Comparison of ENCODE assay signal across 1 cellular context in the genomic region with DNA sequence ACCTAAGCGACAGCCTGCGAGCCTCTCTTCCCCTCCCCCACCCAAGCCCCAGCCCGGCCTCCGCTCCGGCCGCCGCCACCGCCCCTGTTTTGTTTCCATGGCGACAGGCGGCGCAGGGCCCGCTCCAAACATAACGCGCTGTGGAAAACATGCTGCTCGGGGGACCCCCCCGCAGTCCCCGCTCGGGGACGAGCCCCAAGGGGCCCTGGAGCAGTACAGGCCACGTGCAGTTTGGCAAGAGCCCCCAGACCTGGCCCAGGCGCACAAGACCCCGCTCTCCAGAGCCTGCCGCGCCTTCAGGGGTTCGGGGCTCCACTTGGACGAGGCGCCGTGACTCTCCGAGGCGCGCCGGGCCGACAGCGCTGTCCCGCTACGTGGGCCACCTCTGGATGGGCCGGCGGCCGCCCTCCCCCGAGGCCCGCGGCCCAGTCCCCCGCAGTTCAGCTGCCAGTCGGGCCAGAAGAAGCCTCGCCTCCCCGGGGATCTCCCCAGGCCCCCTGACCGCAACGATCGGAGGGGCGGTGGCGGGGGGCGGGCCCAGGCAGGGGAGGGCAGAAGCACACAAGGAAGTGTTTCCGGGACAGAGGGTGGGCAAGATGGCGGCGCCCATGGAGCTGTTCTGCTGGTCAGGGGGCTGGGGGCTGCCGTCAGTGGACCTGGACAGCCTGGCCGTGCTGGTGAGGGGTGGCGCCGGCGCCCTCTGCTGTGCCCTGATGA.
TF ChIP-seq lines count a peak whose summit lies in the region.

A gene with protein sequence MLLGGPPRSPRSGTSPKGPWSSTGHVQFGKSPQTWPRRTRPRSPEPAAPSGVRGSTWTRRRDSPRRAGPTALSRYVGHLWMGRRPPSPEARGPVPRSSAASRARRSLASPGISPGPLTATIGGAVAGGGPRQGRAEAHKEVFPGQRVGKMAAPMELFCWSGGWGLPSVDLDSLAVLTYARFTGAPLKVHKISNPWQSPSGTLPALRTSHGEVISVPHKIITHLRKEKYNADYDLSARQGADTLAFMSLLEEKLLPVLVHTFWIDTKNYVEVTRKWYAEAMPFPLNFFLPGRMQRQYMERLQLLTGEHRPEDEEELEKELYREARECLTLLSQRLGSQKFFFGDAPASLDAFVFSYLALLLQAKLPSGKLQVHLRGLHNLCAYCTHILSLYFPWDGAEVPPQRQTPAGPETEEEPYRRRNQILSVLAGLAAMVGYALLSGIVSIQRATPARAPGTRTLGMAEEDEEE (plus strand): TSS at position 40 of the 717 bp plus-strand sequence. CDS start 110 bp downstream, at position 150.

TF ChIP-seq in K562, 482 proteins besides CTCF, POLR2A, EP300 and RAD21 (continued from another document and continues in another):
- TF ChIP-seq HMG20B (CRISPR knock-in tag; IDR thresholded peaks at IDR 0.05) (no peak), YBX1 (IDR thresholded peaks at IDR 0.05) (no peak), STAG1 (CRISPR knock-in tag; IDR thresholded peaks at IDR 0.05; ENCODE audit: borderline replicate concordance) (peak; percentile 46), SIN3A (IDR thresholded peaks at IDR 0.05; ENCODE audit: borderline replicate concordance in 2 of 2, control insufficient read depth in 1 of 2, low read depth in 2 of 2, low read length in 2 of 2) (peak; percentile 74 to 87), ZNF696 (CRISPR knock-in tag; conservative IDR thresholded peaks at IDR 0.05) (no peak), POLR2H (tag; IDR thresholded peaks at IDR 0.05; ENCODE audit: low read depth) (no peak), FOS (IDR thresholded peaks at IDR 0.05; ENCODE audit: extremely low read depth, insufficient read length) (no peak), HIVEP1 (CRISPR knock-in tag; IDR thresholded peaks at IDR 0.05) (no peak; the same call in 1 of the 2 replicates), ZNF707 (CRISPR knock-in tag; conservative IDR thresholded peaks at IDR 0.05) (no peak), CC2D1A (IDR thresholded peaks at IDR 0.05) (no peak), EP400 (IDR thresholded peaks at IDR 0.05) (peak; percentile 84), RBFOX2 (IDR thresholded peaks at IDR 0.05; ENCODE audit: low read depth, low read length) (peak; percentile 90), IFI16 (CRISPR knock-in tag; IDR thresholded peaks at IDR 0.05) (no peak), ZBTB12 (CRISPR knock-in tag; IDR thresholded peaks at IDR 0.05) (peak; percentile 71), RBM22 (IDR thresholded peaks at IDR 0.05; ENCODE audit: low read depth, low read length, poor library complexity, severe bottlenecking) (peak; percentile 97), RBM25 (IDR thresholded peaks at IDR 0.05; ENCODE audit: low read depth, low read length, severe bottlenecking) (no peak), MAFG (tag; conservative IDR thresholded peaks at IDR 0.05) (no peak), ZNF589 (CRISPR knock-in tag; IDR thresholded peaks at IDR 0.05; ENCODE audit: low read depth) (peak; percentile 36; the same call in 1 of the 2 replicates), ZC3H4 (CRISPR knock-in tag; IDR thresholded peaks at IDR 0.05; ENCODE audit: borderline replicate concordance) (0 out of 2 replicates have a peak, but pooled peaks have one; percentile 54), E2F1 (CRISPR knock-in tag; IDR thresholded peaks at IDR 0.05) (no peak), CBFA2T3 (IDR thresholded peaks at IDR 0.05) (no peak), SIN3B (IDR thresholded peaks at IDR 0.05; ENCODE audit: low read depth) (peak; percentile 96), ILK (tag; IDR thresholded peaks at IDR 0.05; ENCODE audit: borderline replicate concordance, low read depth) (no peak), ASH1L (IDR thresholded peaks at IDR 0.05; ENCODE audit: borderline replicate concordance, low read depth, partially characterized antibody) (no peak), ZNF444 (CRISPR knock-in tag; IDR thresholded peaks at IDR 0.05) (no peak), THRAP3 (IDR thresholded peaks at IDR 0.05; ENCODE audit: borderline replicate concordance) (no peak), HMG20A (CRISPR knock-in tag; conservative IDR thresholded peaks at IDR 0.05) (no peak), TRIM24 (IDR thresholded peaks at IDR 0.05) (no peak), ZNF217 (CRISPR knock-in tag; IDR thresholded peaks at IDR 0.05) (no peak), PCBP2 (IDR thresholded peaks at IDR 0.05; ENCODE audit: low read depth, low read length, poor library complexity, severe bottlenecking) (no peak), GABPB2 (CRISPR knock-in tag; conservative IDR thresholded peaks at IDR 0.05) (no peak), ZNF551 (CRISPR knock-in tag; IDR thresholded peaks at IDR 0.05) (no peak), STAT5A (IDR thresholded peaks at IDR 0.05; ENCODE audit: borderline replicate concordance, low read length) (no peak), ETS2 (tag; IDR thresholded peaks at IDR 0.05; ENCODE audit: borderline replicate concordance, poor library complexity, severe bottlenecking) (no peak), ARID4B (CRISPR knock-in tag; IDR thresholded peaks at IDR 0.05) (no peak; the same call in 1 of the 2 replicates), ZNF76 (CRISPR knock-in tag; IDR thresholded peaks at IDR 0.05; ENCODE audit: borderline replicate concordance) (no peak), DPF2 (IDR thresholded peaks at IDR 0.05) (no peak; the same call in 1 of the 2 replicates), ZFP36 (IDR thresholded peaks at IDR 0.05; ENCODE audit: low read depth, low read length, partially characterized antibody) (no peak), LCOR (CRISPR knock-in tag; IDR thresholded peaks at IDR 0.05) (no peak), SRSF7 (optimal IDR thresholded peaks at IDR 0.05; ENCODE audit: low read depth, low read length) (no peak), ZBTB26 (CRISPR knock-in tag; IDR thresholded peaks at IDR 0.05) (no peak), ZNF445 (CRISPR knock-in tag; IDR thresholded peaks at IDR 0.05; ENCODE audit: low read depth) (no peak), ATF1 (CRISPR knock-in tag; IDR thresholded peaks at IDR 0.05) (no peak), ATF1 (tag; IDR thresholded peaks at IDR 0.05) (peak; percentile 70), ZNF57 (CRISPR knock-in tag; IDR thresholded peaks at IDR 0.05) (no peak), EWSR1 (IDR thresholded peaks at IDR 0.05; ENCODE audit: borderline replicate concordance, low read depth, partially characterized antibody) (no peak), ZFP1 (CRISPR knock-in tag; IDR thresholded peaks at IDR 0.05) (no peak)
- TF ChIP-seq, protein P1, sequence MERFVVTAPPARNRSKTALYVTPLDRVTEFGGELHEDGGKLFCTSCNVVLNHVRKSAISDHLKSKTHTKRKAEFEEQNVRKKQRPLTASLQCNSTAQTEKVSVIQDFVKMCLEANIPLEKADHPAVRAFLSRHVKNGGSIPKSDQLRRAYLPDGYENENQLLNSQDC (CRISPR knock-in tag; IDR thresholded peaks at IDR 0.05): no peak
- TF ChIP-seq, protein P2, sequence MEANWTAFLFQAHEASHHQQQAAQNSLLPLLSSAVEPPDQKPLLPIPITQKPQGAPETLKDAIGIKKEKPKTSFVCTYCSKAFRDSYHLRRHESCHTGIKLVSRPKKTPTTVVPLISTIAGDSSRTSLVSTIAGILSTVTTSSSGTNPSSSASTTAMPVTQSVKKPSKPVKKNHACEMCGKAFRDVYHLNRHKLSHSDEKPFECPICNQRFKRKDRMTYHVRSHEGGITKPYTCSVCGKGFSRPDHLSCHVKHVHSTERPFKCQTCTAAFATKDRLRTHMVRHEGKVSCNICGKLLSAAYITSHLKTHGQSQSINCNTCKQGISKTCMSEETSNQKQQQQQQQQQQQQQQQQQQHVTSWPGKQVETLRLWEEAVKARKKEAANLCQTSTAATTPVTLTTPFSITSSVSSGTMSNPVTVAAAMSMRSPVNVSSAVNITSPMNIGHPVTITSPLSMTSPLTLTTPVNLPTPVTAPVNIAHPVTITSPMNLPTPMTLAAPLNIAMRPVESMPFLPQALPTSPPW (CRISPR knock-in tag; IDR thresholded peaks at IDR 0.05): peak; percentile 98
